8 cellular contexts compared by ENCODE assay signal in genomic region chr7:50266893-50267386, GRCh38. TPM values are rescaled to one million over a fixed set of nuclear protein-coding genes. Genes with fewer than 3 reads are reported as not detected.
A peak's percentile ranks its signal among the peaks of the same experiment; 100 is the strongest.
DNase-seq lines count a peak whose midpoint lies in the region; ATAC-seq and TF ChIP-seq lines count a peak whose summit lies in the region.

No MANE protein-coding gene starts in this region.

- no peak for TF ChIP-seq CTCF in type B pancreatic cell (conservative IDR thresholded peaks at IDR 0.05)

- H3K9me3 Mint-ChIP-seq in type B pancreatic cell: peaks cover 4% of the 10 kb centered on the region

- H3K4me1 Mint-ChIP-seq in type B pancreatic cell (ENCODE audit: unreplicated experiment): no peaks in the 10 kb centered on the region

- no peak overlapping the region for H3K4me3 Mint-ChIP-seq in type B pancreatic cell

- peak; percentile 97 for DNase-seq in SIG-M5 treated with dmso at 0.1 percent for 504 hours (lab: John Stamatoyannopoulos, UW; ENCODE audit: unreplicated experiment)
- peak; percentile 81 for DNase-seq in activated gamma-delta T cell treated with Interleukin-2 at 50 U/mL for 16 hours
- DNase-seq in stimulated activated CD4-positive, alpha-beta T cell treated with anti-CD3 and anti-CD28 coated beads, Interleukin-2, amount 100 ng/mL, for 4 hours (ENCODE audit: low read depth): peak; percentile 69
- no peak for DNase-seq in type B pancreatic cell (ENCODE audit: extremely low spot score, unreplicated experiment)
- no peak for DNase-seq in NCI-H774 (lab: John Stamatoyannopoulos, UW)
- DNase-seq in NCI-H146 (lab: John Stamatoyannopoulos, UW): no peak

- H3K27me3 Mint-ChIP-seq in type B pancreatic cell: peaks cover 16% of the 10 kb centered on the region

- H3K27ac Mint-ChIP-seq in type B pancreatic cell: no peak overlapping the region

- H3K36me3 Mint-ChIP-seq in type B pancreatic cell: no peaks in the 10 kb centered on the region

- ATAC-seq in GM18517 (IDR thresholded peaks at IDR 0.05; ENCODE audit: unreplicated experiment) (peak; percentile 47), HG02943 (IDR thresholded peaks at IDR 0.05; ENCODE audit: low read depth, unreplicated experiment) (peak; percentile 46)

RNA-seq across cellular contexts. Expression of gene IKZF1, which starts 37.6 kb away (rescaled TPM):
- 1.0 and 2.0 TPM in 2 replicates for total RNA-seq in type B pancreatic cell (ENCODE audit: low replicate concordance)

Comparison
In these comparisons a context has a peak if more than half of its experiments do, and no peak if none do; other contexts are left out.
1. DNase-seq: peak in SIG-M5 treated with dmso at 0.1 percent for 504 hours (single experiment), activated gamma-delta T cell treated with Interleukin-2 at 50 U/mL for 16 hours (single experiment) and stimulated activated CD4-positive, alpha-beta T cell treated with anti-CD3 and anti-CD28 coated beads, Interleukin-2, amount 100 ng/mL, for 4 hours (single experiment); none in type B pancreatic cell (single experiment), NCI-H774 (single experiment) and NCI-H146 (single experiment).